Comparison of ENCODE assay signal across 8 cellular contexts in the genomic region with DNA sequence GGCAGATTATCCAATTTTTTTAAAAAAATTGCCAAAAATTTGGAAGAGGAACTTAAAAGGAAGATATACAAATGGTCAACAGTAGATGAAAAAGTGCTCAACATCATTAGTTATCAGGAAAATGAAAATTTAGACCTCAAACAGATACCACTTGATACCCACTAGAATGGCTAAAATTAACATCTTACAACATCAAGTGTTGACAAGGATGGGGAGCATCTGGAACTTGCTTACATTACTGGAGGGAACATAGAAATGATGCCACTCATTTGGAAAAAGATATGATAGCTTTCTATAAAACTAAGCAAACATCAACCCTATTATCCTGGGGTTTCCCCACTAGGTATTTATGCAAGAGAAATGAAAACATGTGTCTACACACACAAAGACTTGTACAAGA.
"Had no signal": no experiment of that assay in that cellular context is flagged by ENCODE, and none has a peak within 500 bp of the region (broad histone marks: within the 10 kb centered on the region; RNA-seq: fewer than 3 reads in every experiment).

No MANE protein-coding gene starts in this region.

- ATAC-seq: GM12878 had no signal

- FAIRE-seq: G401.6, GM12878, GM12891, GM12892, GM18507, GM19239 had no signal

- H3K4me3 ChIP-seq: GM12878 had no signal

- DNase-seq: GDM1, GF-D8 had no signal
